Comparison of ENCODE assay signal across 11 cellular contexts in the genomic region with DNA sequence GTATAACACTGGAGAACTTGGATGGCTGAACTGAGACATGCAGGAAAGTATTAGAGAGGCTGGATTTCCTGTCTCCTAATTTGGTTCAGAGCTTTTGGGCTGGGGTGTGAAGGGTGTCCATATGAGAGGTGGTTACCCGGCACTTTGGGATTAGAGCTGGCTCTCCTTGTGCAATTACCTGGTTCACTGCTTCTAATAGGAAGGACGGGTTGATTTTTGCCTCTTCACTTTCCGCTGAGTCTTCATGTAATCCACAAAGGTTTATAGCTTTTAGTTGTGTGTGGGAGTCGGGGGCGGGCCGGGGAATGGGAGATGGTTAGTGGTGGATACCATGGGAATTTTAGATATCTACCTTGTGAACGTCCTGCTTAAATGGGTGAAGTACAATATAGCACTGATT.
"Had no signal": no experiment of that assay in that cellular context is flagged by ENCODE, and none has a peak within 500 bp of the region (broad histone marks: within the 10 kb centered on the region; RNA-seq: fewer than 3 reads in every experiment).

No MANE protein-coding gene starts in this region.

- H3K4me2 ChIP-seq: GM23338 had no signal

- H2AFZ ChIP-seq: GM23248, GM23338 had no signal

- H3K4me3 ChIP-seq: GM23248, GM23338, HAP-1 had no signal

- FAIRE-seq: H1, H54 had no signal

- H3K9ac ChIP-seq: GM23248 had no signal

- DNase-seq: GM23248, GOT3, H7, H9, HCEC 1CT, HFFc6 had no signal

- ATAC-seq: GM23338, HCT116 had no signal

- H3K9me3 ChIP-seq: HAP-1 had no signal

- H3K27ac ChIP-seq: GM23248 had no signal

- H3K4me1 ChIP-seq: HAP-1 had no signal

- H3K36me3 ChIP-seq: HAP-1 had no signal
